Comparison of ENCODE assay signal across 1 cellular context in the genomic region with DNA sequence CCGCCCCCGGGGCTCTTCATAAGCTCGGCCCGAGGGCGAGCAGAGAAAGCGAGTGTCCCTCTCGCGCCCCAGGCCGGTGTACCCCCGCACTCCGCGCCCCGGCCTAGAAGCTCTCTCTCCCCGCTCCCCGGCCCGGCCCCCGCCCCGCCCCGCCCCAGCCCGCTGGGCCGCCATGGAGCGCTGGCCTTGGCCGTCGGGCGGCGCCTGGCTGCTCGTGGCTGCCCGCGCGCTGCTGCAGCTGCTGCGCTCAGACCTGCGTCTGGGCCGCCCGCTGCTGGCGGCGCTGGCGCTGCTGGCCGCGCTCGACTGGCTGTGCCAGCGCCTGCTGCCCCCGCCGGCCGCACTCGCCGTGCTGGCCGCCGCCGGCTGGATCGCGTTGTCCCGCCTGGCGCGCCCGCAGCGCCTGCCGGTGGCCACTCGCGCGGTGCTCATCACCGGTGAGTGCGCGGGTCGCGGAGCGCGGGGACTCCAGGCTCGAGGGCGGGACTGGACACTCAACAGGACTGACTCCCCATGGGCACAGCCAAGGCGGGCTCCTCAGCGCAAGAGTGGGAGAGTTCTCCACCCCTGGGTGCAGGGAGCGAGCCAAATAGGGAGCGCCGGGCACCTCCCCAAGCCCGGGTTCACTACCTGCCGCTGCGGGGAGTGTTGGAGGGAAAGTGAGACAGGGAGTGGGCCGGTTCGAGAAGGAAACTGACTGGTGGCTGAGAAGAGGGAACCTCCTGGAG.
TF ChIP-seq lines count a peak whose summit lies in the region.

A gene (plus strand): TSS at position 45 of the 728 bp plus-strand sequence. CDS start 128 bp downstream, at position 173.

TF ChIP-seq in K562, 482 proteins besides CTCF, POLR2A, EP300 and RAD21 (continued from another document and continues in another):
- TF ChIP-seq, protein P1, sequence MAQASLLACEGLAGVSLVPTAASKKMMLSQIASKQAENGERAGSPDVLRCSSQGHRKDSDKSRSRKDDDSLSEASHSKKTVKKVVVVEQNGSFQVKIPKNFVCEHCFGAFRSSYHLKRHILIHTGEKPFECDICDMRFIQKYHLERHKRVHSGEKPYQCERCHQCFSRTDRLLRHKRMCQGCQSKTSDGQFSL (CRISPR knock-in tag; IDR thresholded peaks at IDR 0.05) = no peak
- TF ChIP-seq, protein P1 (tag; IDR thresholded peaks at IDR 0.05) = 0 out of 4 replicates have a peak, but pooled peaks of 1 of the 2 experiments have one; percentile 5
- TF ChIP-seq THRAP3 (IDR thresholded peaks at IDR 0.05; ENCODE audit: borderline replicate concordance) (no peak), CBX1 (IDR thresholded peaks at IDR 0.05; ENCODE audit: low read depth) (no peak), POLR2G (IDR thresholded peaks at IDR 0.05; ENCODE audit: low read depth, low read length) (peak; percentile 47; the same call in 1 of the 2 replicates), ZNF253 (CRISPR knock-in tag; conservative IDR thresholded peaks at IDR 0.05) (no peak), ZNF311 (CRISPR knock-in tag; IDR thresholded peaks at IDR 0.05) (no peak), ZFP30 (CRISPR knock-in tag; IDR thresholded peaks at IDR 0.05; ENCODE audit: borderline replicate concordance) (no peak), RCOR1 (IDR thresholded peaks at IDR 0.05; ENCODE audit: borderline replicate concordance in 1 of 2, low read depth in 2 of 2, low read length in 2 of 2) (no peak), ZNF197 (CRISPR knock-in tag; IDR thresholded peaks at IDR 0.05; ENCODE audit: low read depth) (no peak), GABPB1 (CRISPR knock-in tag; IDR thresholded peaks at IDR 0.05) (no peak), ZNF24 (IDR thresholded peaks at IDR 0.05) (no peak), MTA3 (IDR thresholded peaks at IDR 0.05; ENCODE audit: borderline replicate concordance) (peak; percentile 51; the same call in 1 of the 2 replicates), TCF7 (IDR thresholded peaks at IDR 0.05; ENCODE audit: borderline replicate concordance) (no peak), PHF8 (IDR thresholded peaks at IDR 0.05; ENCODE audit: borderline replicate concordance, low read length) (peak; percentile 40; the same call in 1 of the 2 replicates), HDAC6 (IDR thresholded peaks at IDR 0.05; ENCODE audit: low read depth, low read length) (no peak), MYBL2 (IDR thresholded peaks at IDR 0.05; ENCODE audit: low read depth) (no peak), MYBL2 (CRISPR knock-in tag; IDR thresholded peaks at IDR 0.05; ENCODE audit: borderline replicate concordance) (no peak), ZNF140 (CRISPR knock-in tag; IDR thresholded peaks at IDR 0.05) (no peak), DDX20 (tag; IDR thresholded peaks at IDR 0.05; ENCODE audit: low read depth) (no peak), ZNF444 (CRISPR knock-in tag; IDR thresholded peaks at IDR 0.05) (no peak), ETV6 (IDR thresholded peaks at IDR 0.05; ENCODE audit: borderline replicate concordance in 1 of 2, low read depth in 2 of 2, low read length in 1 of 2) (no peak), ETV6 (CRISPR knock-in tag; IDR thresholded peaks at IDR 0.05; ENCODE audit: borderline replicate concordance) (no peak), YY1 (IDR thresholded peaks at IDR 0.05; ENCODE audit: borderline replicate concordance in 1 of 3, control insufficient read depth in 1 of 3, extremely low read depth in 1 of 3, insufficient read depth in 3 of 3, insufficient read length in 1 of 3, insufficient replicate concordance in 2 of 3, low read depth in 1 of 3, low read length in 2 of 3) (peak in 2 of 3 experiments; percentile 58 to 68), FOS (IDR thresholded peaks at IDR 0.05; ENCODE audit: extremely low read depth, insufficient read length) (no peak), CCNT2 (IDR thresholded peaks at IDR 0.05; ENCODE audit: borderline replicate concordance, extremely low read depth, insufficient read length, low read depth, low read length) (peak; percentile 55), CEBPG (CRISPR knock-in tag; IDR thresholded peaks at IDR 0.05) (no peak), CEBPG (tag; conservative IDR thresholded peaks at IDR 0.05 in 1 of 2, IDR thresholded peaks at IDR 0.05 in 1 of 2) (no peak), IFI16 (CRISPR knock-in tag; IDR thresholded peaks at IDR 0.05) (no peak), MYC (IDR thresholded peaks at IDR 0.05; ENCODE audit: low read depth, low read length) (peak; percentile 35), MYC (CRISPR knock-in tag; IDR thresholded peaks at IDR 0.05; ENCODE audit: borderline replicate concordance, low read depth) (no peak), L3MBTL2 (IDR thresholded peaks at IDR 0.05) (peak; percentile 41), SAP30 (IDR thresholded peaks at IDR 0.05; ENCODE audit: borderline replicate concordance, insufficient read depth, low read depth, low read length, poor library complexity, severe bottlenecking) (no peak), ZNF699 (CRISPR knock-in tag; IDR thresholded peaks at IDR 0.05; ENCODE audit: insufficient replicate concordance) (no peak), POLR3G (IDR thresholded peaks at IDR 0.05; ENCODE audit: extremely low read depth, insufficient read length, insufficient replicate concordance) (no peak), TRIM24 (IDR thresholded peaks at IDR 0.05) (no peak)
- TF ChIP-seq, protein P2, sequence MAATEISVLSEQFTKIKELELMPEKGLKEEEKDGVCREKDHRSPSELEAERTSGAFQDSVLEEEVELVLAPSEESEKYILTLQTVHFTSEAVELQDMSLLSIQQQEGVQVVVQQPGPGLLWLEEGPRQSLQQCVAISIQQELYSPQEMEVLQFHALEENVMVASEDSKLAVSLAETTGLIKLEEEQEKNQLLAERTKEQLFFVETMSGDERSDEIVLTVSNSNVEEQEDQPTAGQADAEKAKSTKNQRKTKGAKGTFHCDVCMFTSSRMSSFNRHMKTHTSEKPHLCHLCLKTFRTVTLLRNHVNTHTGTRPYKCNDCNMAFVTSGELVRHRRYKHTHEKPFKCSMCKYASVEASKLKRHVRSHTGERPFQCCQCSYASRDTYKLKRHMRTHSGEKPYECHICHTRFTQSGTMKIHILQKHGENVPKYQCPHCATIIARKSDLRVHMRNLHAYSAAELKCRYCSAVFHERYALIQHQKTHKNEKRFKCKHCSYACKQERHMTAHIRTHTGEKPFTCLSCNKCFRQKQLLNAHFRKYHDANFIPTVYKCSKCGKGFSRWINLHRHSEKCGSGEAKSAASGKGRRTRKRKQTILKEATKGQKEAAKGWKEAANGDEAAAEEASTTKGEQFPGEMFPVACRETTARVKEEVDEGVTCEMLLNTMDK (IDR thresholded peaks at IDR 0.05; ENCODE audit: borderline replicate concordance, insufficient read depth, low read depth, low read length, poor library complexity, severe bottlenecking) = peak; percentile 77
- TF ChIP-seq, protein P3, sequence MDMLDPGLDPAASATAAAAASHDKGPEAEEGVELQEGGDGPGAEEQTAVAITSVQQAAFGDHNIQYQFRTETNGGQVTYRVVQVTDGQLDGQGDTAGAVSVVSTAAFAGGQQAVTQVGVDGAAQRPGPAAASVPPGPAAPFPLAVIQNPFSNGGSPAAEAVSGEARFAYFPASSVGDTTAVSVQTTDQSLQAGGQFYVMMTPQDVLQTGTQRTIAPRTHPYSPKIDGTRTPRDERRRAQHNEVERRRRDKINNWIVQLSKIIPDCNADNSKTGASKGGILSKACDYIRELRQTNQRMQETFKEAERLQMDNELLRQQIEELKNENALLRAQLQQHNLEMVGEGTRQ (CRISPR knock-in tag; IDR thresholded peaks at IDR 0.05) = no peak
- TF ChIP-seq, protein P4, sequence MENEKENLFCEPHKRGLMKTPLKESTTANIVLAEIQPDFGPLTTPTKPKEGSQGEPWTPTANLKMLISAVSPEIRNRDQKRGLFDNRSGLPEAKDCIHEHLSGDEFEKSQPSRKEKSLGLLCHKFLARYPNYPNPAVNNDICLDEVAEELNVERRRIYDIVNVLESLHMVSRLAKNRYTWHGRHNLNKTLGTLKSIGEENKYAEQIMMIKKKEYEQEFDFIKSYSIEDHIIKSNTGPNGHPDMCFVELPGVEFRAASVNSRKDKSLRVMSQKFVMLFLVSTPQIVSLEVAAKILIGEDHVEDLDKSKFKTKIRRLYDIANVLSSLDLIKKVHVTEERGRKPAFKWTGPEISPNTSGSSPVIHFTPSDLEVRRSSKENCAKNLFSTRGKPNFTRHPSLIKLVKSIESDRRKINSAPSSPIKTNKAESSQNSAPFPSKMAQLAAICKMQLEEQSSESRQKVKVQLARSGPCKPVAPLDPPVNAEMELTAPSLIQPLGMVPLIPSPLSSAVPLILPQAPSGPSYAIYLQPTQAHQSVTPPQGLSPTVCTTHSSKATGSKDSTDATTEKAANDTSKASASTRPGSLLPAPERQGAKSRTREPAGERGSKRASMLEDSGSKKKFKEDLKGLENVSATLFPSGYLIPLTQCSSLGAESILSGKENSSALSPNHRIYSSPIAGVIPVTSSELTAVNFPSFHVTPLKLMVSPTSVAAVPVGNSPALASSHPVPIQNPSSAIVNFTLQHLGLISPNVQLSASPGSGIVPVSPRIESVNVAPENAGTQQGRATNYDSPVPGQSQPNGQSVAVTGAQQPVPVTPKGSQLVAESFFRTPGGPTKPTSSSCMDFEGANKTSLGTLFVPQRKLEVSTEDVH (IDR thresholded peaks at IDR 0.05; ENCODE audit: low read depth, partially characterized antibody) = no peak
- TF ChIP-seq, protein P5, sequence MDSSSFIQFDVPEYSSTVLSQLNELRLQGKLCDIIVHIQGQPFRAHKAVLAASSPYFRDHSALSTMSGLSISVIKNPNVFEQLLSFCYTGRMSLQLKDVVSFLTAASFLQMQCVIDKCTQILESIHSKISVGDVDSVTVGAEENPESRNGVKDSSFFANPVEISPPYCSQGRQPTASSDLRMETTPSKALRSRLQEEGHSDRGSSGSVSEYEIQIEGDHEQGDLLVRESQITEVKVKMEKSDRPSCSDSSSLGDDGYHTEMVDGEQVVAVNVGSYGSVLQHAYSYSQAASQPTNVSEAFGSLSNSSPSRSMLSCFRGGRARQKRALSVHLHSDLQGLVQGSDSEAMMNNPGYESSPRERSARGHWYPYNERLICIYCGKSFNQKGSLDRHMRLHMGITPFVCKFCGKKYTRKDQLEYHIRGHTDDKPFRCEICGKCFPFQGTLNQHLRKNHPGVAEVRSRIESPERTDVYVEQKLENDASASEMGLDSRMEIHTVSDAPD (CRISPR knock-in tag; IDR thresholded peaks at IDR 0.05) = no peak
- TF ChIP-seq, protein P6, sequence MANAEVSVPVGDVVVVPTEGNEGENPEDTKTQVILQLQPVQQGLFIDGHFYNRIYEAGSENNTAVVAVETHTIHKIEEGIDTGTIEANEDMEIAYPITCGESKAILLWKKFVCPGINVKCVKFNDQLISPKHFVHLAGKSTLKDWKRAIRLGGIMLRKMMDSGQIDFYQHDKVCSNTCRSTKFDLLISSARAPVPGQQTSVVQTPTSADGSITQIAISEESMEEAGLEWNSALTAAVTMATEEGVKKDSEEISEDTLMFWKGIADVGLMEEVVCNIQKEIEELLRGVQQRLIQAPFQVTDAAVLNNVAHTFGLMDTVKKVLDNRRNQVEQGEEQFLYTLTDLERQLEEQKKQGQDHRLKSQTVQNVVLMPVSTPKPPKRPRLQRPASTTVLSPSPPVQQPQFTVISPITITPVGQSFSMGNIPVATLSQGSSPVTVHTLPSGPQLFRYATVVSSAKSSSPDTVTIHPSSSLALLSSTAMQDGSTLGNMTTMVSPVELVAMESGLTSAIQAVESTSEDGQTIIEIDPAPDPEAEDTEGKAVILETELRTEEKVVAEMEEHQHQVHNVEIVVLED (CRISPR knock-in tag; IDR thresholded peaks at IDR 0.05) = no peak
- TF ChIP-seq, protein P7, sequence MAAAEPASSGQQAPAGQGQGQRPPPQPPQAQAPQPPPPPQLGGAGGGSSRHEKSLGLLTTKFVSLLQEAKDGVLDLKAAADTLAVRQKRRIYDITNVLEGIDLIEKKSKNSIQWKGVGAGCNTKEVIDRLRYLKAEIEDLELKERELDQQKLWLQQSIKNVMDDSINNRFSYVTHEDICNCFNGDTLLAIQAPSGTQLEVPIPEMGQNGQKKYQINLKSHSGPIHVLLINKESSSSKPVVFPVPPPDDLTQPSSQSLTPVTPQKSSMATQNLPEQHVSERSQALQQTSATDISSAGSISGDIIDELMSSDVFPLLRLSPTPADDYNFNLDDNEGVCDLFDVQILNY (CRISPR knock-in tag; IDR thresholded peaks at IDR 0.05) = no peak
- TF ChIP-seq, protein P8, sequence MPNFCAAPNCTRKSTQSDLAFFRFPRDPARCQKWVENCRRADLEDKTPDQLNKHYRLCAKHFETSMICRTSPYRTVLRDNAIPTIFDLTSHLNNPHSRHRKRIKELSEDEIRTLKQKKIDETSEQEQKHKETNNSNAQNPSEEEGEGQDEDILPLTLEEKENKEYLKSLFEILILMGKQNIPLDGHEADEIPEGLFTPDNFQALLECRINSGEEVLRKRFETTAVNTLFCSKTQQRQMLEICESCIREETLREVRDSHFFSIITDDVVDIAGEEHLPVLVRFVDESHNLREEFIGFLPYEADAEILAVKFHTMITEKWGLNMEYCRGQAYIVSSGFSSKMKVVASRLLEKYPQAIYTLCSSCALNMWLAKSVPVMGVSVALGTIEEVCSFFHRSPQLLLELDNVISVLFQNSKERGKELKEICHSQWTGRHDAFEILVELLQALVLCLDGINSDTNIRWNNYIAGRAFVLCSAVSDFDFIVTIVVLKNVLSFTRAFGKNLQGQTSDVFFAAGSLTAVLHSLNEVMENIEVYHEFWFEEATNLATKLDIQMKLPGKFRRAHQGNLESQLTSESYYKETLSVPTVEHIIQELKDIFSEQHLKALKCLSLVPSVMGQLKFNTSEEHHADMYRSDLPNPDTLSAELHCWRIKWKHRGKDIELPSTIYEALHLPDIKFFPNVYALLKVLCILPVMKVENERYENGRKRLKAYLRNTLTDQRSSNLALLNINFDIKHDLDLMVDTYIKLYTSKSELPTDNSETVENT (CRISPR knock-in tag; IDR thresholded peaks at IDR 0.05) = no peak
- TF ChIP-seq, protein P9, sequence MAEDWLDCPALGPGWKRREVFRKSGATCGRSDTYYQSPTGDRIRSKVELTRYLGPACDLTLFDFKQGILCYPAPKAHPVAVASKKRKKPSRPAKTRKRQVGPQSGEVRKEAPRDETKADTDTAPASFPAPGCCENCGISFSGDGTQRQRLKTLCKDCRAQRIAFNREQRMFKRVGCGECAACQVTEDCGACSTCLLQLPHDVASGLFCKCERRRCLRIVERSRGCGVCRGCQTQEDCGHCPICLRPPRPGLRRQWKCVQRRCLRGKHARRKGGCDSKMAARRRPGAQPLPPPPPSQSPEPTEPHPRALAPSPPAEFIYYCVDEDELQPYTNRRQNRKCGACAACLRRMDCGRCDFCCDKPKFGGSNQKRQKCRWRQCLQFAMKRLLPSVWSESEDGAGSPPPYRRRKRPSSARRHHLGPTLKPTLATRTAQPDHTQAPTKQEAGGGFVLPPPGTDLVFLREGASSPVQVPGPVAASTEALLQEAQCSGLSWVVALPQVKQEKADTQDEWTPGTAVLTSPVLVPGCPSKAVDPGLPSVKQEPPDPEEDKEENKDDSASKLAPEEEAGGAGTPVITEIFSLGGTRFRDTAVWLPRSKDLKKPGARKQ (CRISPR knock-in tag; IDR thresholded peaks at IDR 0.05) = no peak
